In the genomic region with DNA sequence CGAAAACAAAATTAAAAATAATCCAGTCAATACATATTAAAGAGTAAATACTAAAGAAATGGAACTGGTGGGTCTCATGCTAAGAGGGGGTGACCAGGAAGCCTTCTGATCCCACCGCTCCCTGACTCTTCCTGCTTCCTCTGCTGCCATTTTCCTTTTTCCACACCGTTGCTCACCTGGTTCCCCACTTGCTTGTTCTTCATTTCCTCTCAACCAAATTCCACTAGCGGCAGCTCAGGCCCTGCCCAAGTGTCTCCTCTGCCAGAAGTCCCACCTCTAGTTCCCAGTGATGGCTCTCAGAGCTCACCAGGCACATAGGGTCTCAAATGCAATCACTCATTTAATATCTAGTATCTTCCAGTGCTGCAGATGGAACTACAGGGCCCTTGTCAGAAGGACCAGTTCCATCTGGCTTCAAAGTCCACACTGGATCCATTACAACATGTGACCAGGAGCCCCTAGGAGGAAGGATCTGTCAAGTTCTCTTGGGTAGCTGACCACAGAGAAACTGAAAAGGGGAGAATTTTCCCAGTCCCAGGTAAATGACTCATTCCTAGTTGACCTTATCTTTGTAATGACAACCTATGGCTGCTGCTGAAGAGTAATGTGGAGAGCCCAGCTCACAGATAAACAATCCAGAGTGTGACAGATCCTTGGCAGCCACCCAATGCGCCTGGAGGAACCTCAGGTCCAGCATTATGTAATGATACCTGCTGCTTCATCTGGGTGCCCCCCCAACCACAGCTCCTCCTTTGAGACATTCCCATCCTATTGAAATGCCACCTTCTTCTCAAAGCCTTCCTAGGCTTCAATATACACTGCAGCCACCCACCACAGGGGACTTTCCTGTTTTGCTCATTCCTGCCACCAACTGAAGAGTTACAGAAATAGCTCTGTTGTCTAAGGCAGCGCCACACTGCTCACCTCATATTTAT, we compare ENCODE assay signal across 11 cellular contexts. TPM values are rescaled to one million over a fixed set of nuclear protein-coding genes. Genes with fewer than 3 reads are reported as not detected.
DNase-seq lines count a peak whose midpoint lies in the region; FAIRE-seq and TF ChIP-seq lines count a peak whose summit lies in the region.
"Had no signal": no experiment of that assay in that cellular context is flagged by ENCODE, and none has a peak within 500 bp of the region (broad histone marks: within the 10 kb centered on the region; RNA-seq: fewer than 3 reads in every experiment).

No MANE protein-coding gene starts in this region.

- peaks cover 0 to 75% (median 0%) of the 10 kb centered on the region in 3 donors for H3K36me3 ChIP-seq in Peyer's patch

- no peak for TF ChIP-seq POLR2A in Peyer's patch (IDR thresholded peaks at IDR 0.05)

- H3K4me1 ChIP-seq in Peyer's patch: peaks cover 0 to 16% (median 1%) of the 10 kb centered on the region in 4 donors

- peaks cover 17% of the 10 kb centered on the region for H3K4me1 Mint-ChIP-seq in Calu3 (ENCODE audit: low read depth, unreplicated experiment)
- H3K4me1 Mint-ChIP-seq in endothelial cell (ENCODE audit: unreplicated experiment): peaks cover 25% of the 10 kb centered on the region

- no peak overlapping the region for H3K27ac Mint-ChIP-seq in Calu3 (ENCODE audit: unreplicated experiment)
- H3K27ac Mint-ChIP-seq in endothelial cell (ENCODE audit: unreplicated experiment): peak overlapping the region; percentile 50

- peaks cover 41% of the 10 kb centered on the region for H3K36me3 Mint-ChIP-seq in Calu3 (ENCODE audit: insufficient read depth, unreplicated experiment)
- peaks cover 71% of the 10 kb centered on the region for H3K36me3 Mint-ChIP-seq in endothelial cell (ENCODE audit: low read depth, unreplicated experiment)

- H3K9me3 Mint-ChIP-seq in Calu3 (ENCODE audit: low read depth, unreplicated experiment) (no peaks in the 10 kb centered on the region), endothelial cell (ENCODE audit: unreplicated experiment) (no peaks in the 10 kb centered on the region)

- peak; percentile 86 for FAIRE-seq in RCC 7860 (lab: Jason Lieb, UNC)
- FAIRE-seq: pancreas, TTC549 had no signal

- no peak overlapping the region for H3K4me3 ChIP-seq in Peyer's patch
- H3K4me3 ChIP-seq: pancreas, tibial artery had no signal

- no peaks in the 10 kb centered on the region for H3K9me3 ChIP-seq in Peyer's patch
- H3K9me3 ChIP-seq: pancreas, tibial artery had no signal

- peak; percentile 89 for DNase-seq in A172 (ENCODE audit: low spot score)
- DNase-seq in Calu3: peak; percentile 40
- DNase-seq in RCC 7860 (ENCODE audit: low spot score): peak; percentile 93
- DNase-seq in endothelial cell (ENCODE audit: low spot score): no peak
- DNase-seq in Peyer's patch: no peak
- DNase-seq in SK-N-DZ (ENCODE audit: low spot score): no peak
- no peak for DNase-seq in hepatic stellate cell (ENCODE audit: low spot score)
- DNase-seq in EL: no peak
- DNase-seq: pancreas, tibial artery had no signal

- TF ChIP-seq CTCF in Calu3 (IDR thresholded peaks at IDR 0.05; ENCODE audit: unreplicated experiment): no peak
- no peak for TF ChIP-seq CTCF in endothelial cell (IDR thresholded peaks at IDR 0.05; ENCODE audit: unreplicated experiment)
- TF ChIP-seq CTCF in Peyer's patch (IDR thresholded peaks at IDR 0.05): no peak

- CTCF ChIA-PET in Calu3 (lab: Charles Lee): interaction anchor here (0.7 to 1.4 kb wide), 2 partner anchors 70 to 240 kb away, joined by 4 to 6 read pairs; no protein-coding TSS in a partner anchor

- H3K4me3 Mint-ChIP-seq in Calu3 (ENCODE audit: low read depth, unreplicated experiment) (no peak overlapping the region), endothelial cell (ENCODE audit: unreplicated experiment) (peak overlapping the region; percentile 76)

- intact Hi-C loops in Calu3 (cut with micrococcal nuclease; ENCODE audit: unreplicated experiment): no loop called here

- no peak overlapping the region for H3K27ac ChIP-seq in Peyer's patch
- H3K27ac ChIP-seq: tibial artery had no signal

- H3K27me3 Mint-ChIP-seq in Calu3 (ENCODE audit: unreplicated experiment) (no peaks in the 10 kb centered on the region), endothelial cell (ENCODE audit: unreplicated experiment) (peaks cover 12% of the 10 kb centered on the region)

- no peaks in the 10 kb centered on the region for H3K27me3 ChIP-seq in Peyer's patch
- H3K27me3 ChIP-seq: pancreas, tibial artery had no signal

- no TSS peak for BruUV-seq in Calu3 (replicated peaks; lab: Mats Ljungman, UMichigan)

RNA-seq across cellular contexts. Expression of a gene that starts 38.2 kb away (rescaled TPM):
- 33.4 and 44.9 TPM in 2 replicates for total RNA-seq in A172 (2014; rRNA removed; shearing (Covaris generic))
- total RNA-seq in Calu3 (2022) (42.2 and 51.6 TPM in 2 replicates), endothelial cell (ENCODE audit: unreplicated experiment) (35.6 TPM), Peyer's patch (10 to 100 TPM; 24.3 to 78.4 (median 26.4) TPM)
- 36.8 and 43.4 TPM in 2 replicates for polyA plus RNA-seq in SK-N-DZ (2014; cell fraction: cytosol; rRNA removed)
- polyA plus RNA-seq in SK-N-DZ (2014; cell fraction: nucleus; rRNA removed): 54.2 and 54.6 TPM in 2 replicates

RNA-seq across cellular contexts. Expression of a gene that starts 59.9 kb away (rescaled TPM):
- not detected in 2 replicates for total RNA-seq in A172 (2014; rRNA removed; shearing (Covaris generic))
- total RNA-seq in Calu3 (2022): not detected in 2 replicates
- 1.3 TPM for total RNA-seq in endothelial cell (ENCODE audit: unreplicated experiment)
- total RNA-seq in Peyer's patch: not detected
- polyA plus RNA-seq in SK-N-DZ (2014; cell fraction: cytosol; rRNA removed): 0.14 TPM in 1 of 2 replicates, not detected in the other
- not detected in 2 replicates for polyA plus RNA-seq in SK-N-DZ (2014; cell fraction: nucleus; rRNA removed)

Comparison
In these comparisons a context has a peak if more than half of its experiments do, and no peak if none do; other contexts are left out.
1. DNase-seq: peak in A172 (single experiment), Calu3 (single experiment) and RCC 7860 (single experiment); none in endothelial cell (single experiment), Peyer's patch (0 of 3), SK-N-DZ (single experiment), hepatic stellate cell (single experiment) and EL (single experiment).